1 cellular context compared by ENCODE assay signal in the genomic region with DNA sequence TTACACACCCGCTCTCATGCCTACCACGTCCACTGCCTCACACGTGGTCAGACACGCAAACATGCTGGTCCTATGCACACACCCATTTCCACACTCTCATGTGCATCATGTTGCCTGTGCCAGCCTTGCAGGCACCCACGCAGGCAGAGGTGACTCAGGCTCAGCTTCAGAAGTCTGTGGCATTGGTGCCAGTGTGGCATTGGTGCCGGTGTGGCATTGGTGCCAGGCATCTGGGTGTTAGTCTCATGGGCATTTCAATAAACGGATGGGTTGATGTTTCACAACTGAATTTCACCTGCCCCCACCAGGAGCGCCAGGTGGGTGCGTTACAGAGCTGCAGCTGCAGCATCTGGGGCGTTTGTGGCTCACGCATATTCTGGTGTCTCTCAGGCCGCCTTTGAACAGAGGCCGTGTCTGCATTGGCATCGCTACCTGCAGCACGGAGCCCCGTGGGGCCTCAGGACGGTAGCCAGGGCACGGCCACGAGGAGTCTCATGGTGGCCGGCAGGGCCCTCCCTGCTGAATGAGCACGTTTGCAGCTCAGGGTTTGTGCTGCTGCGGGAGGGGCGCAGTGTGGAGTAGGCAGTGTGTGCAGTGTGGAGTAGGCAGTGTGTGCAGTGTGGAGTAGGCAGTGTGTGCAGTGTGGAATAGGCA.
TF ChIP-seq lines count a peak whose summit lies in the region.

No MANE protein-coding gene starts in this region.

TF ChIP-seq in IMR-90, 13 proteins besides CTCF, POLR2A, EP300 and RAD21 (continued from another document):
- no peak for TF ChIP-seq MAFK (IDR thresholded peaks at IDR 0.05; ENCODE audit: low read depth, low read length)
- TF ChIP-seq, protein P1, sequence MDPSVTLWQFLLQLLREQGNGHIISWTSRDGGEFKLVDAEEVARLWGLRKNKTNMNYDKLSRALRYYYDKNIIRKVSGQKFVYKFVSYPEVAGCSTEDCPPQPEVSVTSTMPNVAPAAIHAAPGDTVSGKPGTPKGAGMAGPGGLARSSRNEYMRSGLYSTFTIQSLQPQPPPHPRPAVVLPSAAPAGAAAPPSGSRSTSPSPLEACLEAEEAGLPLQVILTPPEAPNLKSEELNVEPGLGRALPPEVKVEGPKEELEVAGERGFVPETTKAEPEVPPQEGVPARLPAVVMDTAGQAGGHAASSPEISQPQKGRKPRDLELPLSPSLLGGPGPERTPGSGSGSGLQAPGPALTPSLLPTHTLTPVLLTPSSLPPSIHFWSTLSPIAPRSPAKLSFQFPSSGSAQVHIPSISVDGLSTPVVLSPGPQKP (IDR thresholded peaks at IDR 0.05; ENCODE audit: borderline replicate concordance, low read depth, low read length): no peak
- TF ChIP-seq CHD1 (IDR thresholded peaks at IDR 0.05; ENCODE audit: low read depth, low read length): no peak
- no peak for TF ChIP-seq RCOR1 (IDR thresholded peaks at IDR 0.05; ENCODE audit: insufficient replicate concordance, low read length)
- no peak for TF ChIP-seq BHLHE40 (IDR thresholded peaks at IDR 0.05; ENCODE audit: low read depth, low read length)
- no peak for TF ChIP-seq CEBPB (IDR thresholded peaks at IDR 0.05; ENCODE audit: low read depth, low read length)
- no peak for TF ChIP-seq RFX5 (IDR thresholded peaks at IDR 0.05; ENCODE audit: low read depth, low read length)
- no peak for TF ChIP-seq MAZ (IDR thresholded peaks at IDR 0.05; ENCODE audit: borderline replicate concordance, low read depth, low read length)
- no peak for TF ChIP-seq NFE2L2 (IDR thresholded peaks at IDR 0.05; ENCODE audit: low read depth, low read length)
